11 cellular contexts compared by ENCODE assay signal in the genomic region with DNA sequence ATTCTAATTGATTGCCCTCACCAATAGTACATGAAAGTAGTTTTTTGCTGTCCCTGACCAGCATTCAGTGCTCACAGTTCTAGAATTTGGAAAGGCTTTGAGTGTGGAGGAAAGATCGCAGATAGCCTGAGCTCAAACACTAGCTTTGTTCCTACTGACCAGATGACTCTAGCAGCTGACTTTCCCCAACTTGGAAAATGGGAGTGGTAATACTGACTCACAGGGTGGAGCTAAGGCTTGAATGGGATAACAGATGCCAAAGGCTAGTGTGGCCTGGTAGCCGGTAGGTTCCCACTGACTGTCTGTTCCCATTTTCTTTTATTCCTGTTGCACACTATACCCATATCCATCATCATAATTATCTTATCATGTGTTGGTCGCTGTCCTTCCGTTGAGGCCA. TPM values are rescaled to one million over a fixed set of nuclear protein-coding genes. Genes with fewer than 3 reads are reported as not detected.
DNase-seq lines count a peak whose midpoint lies in the region; ATAC-seq and TF ChIP-seq lines count a peak whose summit lies in the region.
"Had no signal": no experiment of that assay in that cellular context is flagged by ENCODE, and none has a peak within 500 bp of the region (broad histone marks: within the 10 kb centered on the region; RNA-seq: fewer than 3 reads in every experiment).

No MANE protein-coding gene starts in this region.

- H3K27ac ChIP-seq in HEK293 (ENCODE audit: extremely low read depth, low read depth, low read length) (no peak overlapping the region), body of pancreas (no peak overlapping the region)

- no peaks in the 10 kb centered on the region for H3K9me3 ChIP-seq in HEK293 (ENCODE audit: control insufficient read depth, insufficient read depth, low read depth, low read length)
- no peaks in the 10 kb centered on the region for H3K9me3 ChIP-seq in body of pancreas

- H3K27me3 ChIP-seq in body of pancreas = no peaks in the 10 kb centered on the region

- no peaks in the 10 kb centered on the region for H3K4me1 Mint-ChIP-seq in immature natural killer cell

- ATAC-seq in HG02970 (IDR thresholded peaks at IDR 0.05; ENCODE audit: low FRiP score, unreplicated experiment) = no peak
- ATAC-seq in body of pancreas = no peak
- ATAC-seq: esophagus mucosa had no signal

- no peak for TF ChIP-seq CTCF in HEK293 (tag by site-specific recombination; IDR thresholded peaks at IDR 0.05)
- no peak for TF ChIP-seq CTCF in body of pancreas (IDR thresholded peaks at IDR 0.05)

- 67 to 77% methylated on average over 4 of the region's 4 CpGs for WGBS in body of pancreas, 2 donors

- intact Hi-C loops in head of caudate nucleus (cut with DNase I) = no loop called here
- intact Hi-C loops in body of pancreas (cut with DNase I) = no loop called here

- H3K4me3 ChIP-seq in HEK293 (ENCODE audit: low read depth, low read length) (no peak overlapping the region), body of pancreas (no peak overlapping the region)

- no peak for TF ChIP-seq POLR2A in body of pancreas (IDR thresholded peaks at IDR 0.05)

- H3K4me1 ChIP-seq in HEK293 (ENCODE audit: control insufficient read depth, insufficient read depth, low read length) (peaks cover 3% of the 10 kb centered on the region; the same call in 1 of the 2 replicates), body of pancreas (peaks cover 21% of the 10 kb centered on the region)

- peaks cover 0 to 6% (median 0%) of the 10 kb centered on the region in 3 donors for H3K36me3 Mint-ChIP-seq in immature natural killer cell

- no peaks in the 10 kb centered on the region for H3K9me3 Mint-ChIP-seq in immature natural killer cell

- POLR2A ChIA-PET in HEK293 (lab: Yijun Ruan, JAX) = interaction anchor here (0.7 to 1.5 kb wide), 5 partner anchors 32 to 189 kb away, joined by 3 to 4 read pairs (median 3); partner anchors contain the start of genes ZBTB45, ZNF497, ZNF584 and ZNF8

- peak overlapping the region in 3 of 6 donors; percentile 3 to 12 (median 7) for H3K27ac Mint-ChIP-seq in immature natural killer cell

- DNase-seq in astrocyte of the hippocampus (ENCODE audit: low read depth, low spot score) (peak; percentile 70), head of caudate nucleus (peak in 30 of 42 donors; percentile 27 to 90 (median 61)), renal cortical epithelial cell (ENCODE audit: low read depth) (peak; percentile 54), immature natural killer cell (no peak), HuH-7.5 (ENCODE audit: low spot score) (no peak), body of pancreas (no peak)
- DNase-seq: activated naive CD4-positive, alpha-beta T cell; MV-4-11 had no signal

- H3K36me3 ChIP-seq in HEK293 (ENCODE audit: control insufficient read depth in 2 of 2, insufficient read depth in 1 of 2, low read length in 2 of 2) = peaks cover 0 to 10% of the 10 kb centered on the region in 2 experiments; a peak in 1 of 3 replicates
- no peaks in the 10 kb centered on the region for H3K36me3 ChIP-seq in body of pancreas (replicated peaks in 1 of 2; ENCODE audit: insufficient read depth in 1 of 2, low read depth in 2 of 2)

- no peak overlapping the region for H3K4me3 Mint-ChIP-seq in immature natural killer cell

- H3K27me3 Mint-ChIP-seq in immature natural killer cell (ENCODE audit: low read depth in 3 of 3) = peaks cover 0 to 1% (median 0%) of the 10 kb centered on the region in 3 donors

- CTCF ChIA-PET in HEK293 (lab: Yijun Ruan, JAX) = interaction anchor here (0.5 kb wide), 1 partner anchor 948 kb away, joined by 3 read pairs; no protein-coding TSS in a partner anchor

TF ChIP-seq in HEK293, 187 proteins besides CTCF, POLR2A, EP300 and RAD21:
- TF ChIP-seq ZBTB17 (tag by site-specific recombination; IDR thresholded peaks at IDR 0.05) (peak; percentile 26; the same call in 1 of the 2 replicates), ZNF658 (tag by site-specific recombination; IDR thresholded peaks at IDR 0.05) (no peak)

RNA-seq across cellular contexts. Expression of gene ZSCAN22, which starts 3.7 kb away (rescaled TPM):
- total RNA-seq in renal cortical epithelial cell (1.4 and 4.0 TPM in 2 replicates), body of pancreas (1 to 10 TPM in 1 of 2 donors, under 1 TPM in 1; 0.99 to 3.1 TPM)
- 1 to 10 TPM in 2 of 3 donors, under 1 TPM in 1; 0.90 to 3.0 (median 2.1) TPM for polyA plus RNA-seq in immature natural killer cell

RNA-seq across cellular contexts. Expression of gene A1BG, which starts 22.8 kb away (rescaled TPM):
- total RNA-seq in renal cortical epithelial cell (6.2 TPM in 1 of 2 replicates, not detected in the other), body of pancreas (10 to 100 TPM in 1 of 2 donors, 1 to 10 TPM in 1; 6.2 to 11.5 TPM)
- polyA plus RNA-seq in immature natural killer cell = 10 to 100 TPM; 14.4 to 33.4 (median 32.4) TPM

RNA-seq across cellular contexts. Expression of gene ERVK3-1, which starts 25.3 kb away (rescaled TPM):
- 37.3 and 37.6 TPM in 2 replicates for total RNA-seq in renal cortical epithelial cell
- polyA plus RNA-seq in immature natural killer cell = 100 to 1,000 TPM in 1 of 3 donors, 10 to 100 TPM in 2; 76.5 to 113 (median 91.6) TPM
- total RNA-seq in body of pancreas = 10 to 100 TPM; 39.6 to 54.2 TPM

RNA-seq across cellular contexts. Expression of gene ZNF497, which starts 32.1 kb away (rescaled TPM):
- total RNA-seq in renal cortical epithelial cell (0.17 and 5.5 TPM in 2 replicates), body of pancreas (1 to 10 TPM; 4.6 to 4.7 TPM)
- under 1 TPM; 0.40 to 0.91 (median 0.62) TPM for polyA plus RNA-seq in immature natural killer cell

RNA-seq across cellular contexts. Expression of gene ZNF837, which starts 50.4 kb away (rescaled TPM):
- total RNA-seq in renal cortical epithelial cell (5.9 and 6.4 TPM in 2 replicates), body of pancreas (10 to 100 TPM in 1 of 2 donors, 1 to 10 TPM in 1; 7.3 to 15.2 TPM)
- 1 to 10 TPM; 1.2 to 3.6 (median 1.4) TPM for polyA plus RNA-seq in immature natural killer cell

Comparison
In these comparisons a context has a peak if more than half of its experiments do, and no peak if none do; other contexts are left out.
1. DNase-seq: peak in astrocyte of the hippocampus (single experiment), head of caudate nucleus (30 of 42) and renal cortical epithelial cell (single experiment); none in immature natural killer cell (0 of 3), HuH-7.5 (single experiment) and body of pancreas (0 of 4).